ENCODE assay signal across 11 cellular contexts in genomic region chr7:37832194-37832593, GRCh38. TPM values are rescaled to one million over a fixed set of nuclear protein-coding genes. Genes with fewer than 3 reads are reported as not detected.
DNase-seq lines count a peak whose midpoint lies in the region; ATAC-seq and TF ChIP-seq lines count a peak whose summit lies in the region.
"Had no signal": no experiment of that assay in that cellular context is flagged by ENCODE, and none has a peak within 500 bp of the region (broad histone marks: within the 10 kb centered on the region; RNA-seq: fewer than 3 reads in every experiment).

No MANE protein-coding gene starts in this region.

- no peak for TF ChIP-seq POLR2A in prostate gland (IDR thresholded peaks at IDR 0.05)

- H3K36me3 ChIP-seq in prostate gland (no peaks in the 10 kb centered on the region), endodermal cell (ENCODE audit: control insufficient read depth, insufficient read depth, low read length) (no peaks in the 10 kb centered on the region), WERI-Rb-1 (no peaks in the 10 kb centered on the region)

- H3K4me3 Mint-ChIP-seq in endodermal cell: no peak overlapping the region
- H3K4me3 Mint-ChIP-seq: T-helper 1 cell treated with Interleukin-12 subunit alpha and Interleukin-12 subunit beta and Interleukin-4 antibody, amounts not matched to agents 30 μg/mL and 1 μg/mL, for 36 hours had no signal

- DNase-seq in SIG-M5 treated with dmso at 0.1 percent for 504 hours (lab: John Stamatoyannopoulos, UW; ENCODE audit: unreplicated experiment): peak; percentile 17
- no peak for DNase-seq in SIG-M5 (lab: John Stamatoyannopoulos, UW)
- peak; percentile 66 for DNase-seq in NCI-H446 treated with DMSO at 0.1 percent for 48 hours (lab: John Stamatoyannopoulos, UW)
- DNase-seq in fibroblast of mammary gland (ENCODE audit: low read depth): peak; percentile 6
- DNase-seq in prostate gland (ENCODE audit: low spot score): peak; percentile 25
- no peak for DNase-seq in endodermal cell
- no peak for DNase-seq in WERI-Rb-1

- no peaks in the 10 kb centered on the region for H3K27me3 Mint-ChIP-seq in endodermal cell (ENCODE audit: insufficient read depth)

- no peaks in the 10 kb centered on the region for H3K4me1 ChIP-seq in prostate gland (replicated peaks)
- H3K4me1 ChIP-seq in endodermal cell (ENCODE audit: control insufficient read depth, insufficient read depth, low read length): no peaks in the 10 kb centered on the region

- TF ChIP-seq CTCF in fibroblast of mammary gland (conservative IDR thresholded peaks at IDR 0.05; ENCODE audit: control insufficient read depth, insufficient read depth, low read depth, low read length) (no peak), prostate gland (IDR thresholded peaks at IDR 0.05) (peak in 2 of 4 experiments; percentile 23 to 28), endodermal cell (conservative IDR thresholded peaks at IDR 0.05) (no peak), WERI-Rb-1 (IDR thresholded peaks at IDR 0.05; ENCODE audit: low read depth, low read length) (no peak)

- H3K4me1 Mint-ChIP-seq in endodermal cell: peaks cover 3% of the 10 kb centered on the region

- intact Hi-C loops in prostate gland (cut with DNase I): loop anchor here (2.0 kb wide), 1 partner anchor 623 kb away; no protein-coding TSS in a partner anchor

- peak; percentile 82 for ATAC-seq in HG02973 (IDR thresholded peaks at IDR 0.05; ENCODE audit: unreplicated experiment)

- no peaks in the 10 kb centered on the region for H3K36me3 Mint-ChIP-seq in endodermal cell (ENCODE audit: low read depth)

- H3K27me3 ChIP-seq in prostate gland (replicated peaks; ENCODE audit: insufficient read depth) (no peaks in the 10 kb centered on the region), endodermal cell (ENCODE audit: control insufficient read depth, insufficient read depth, low read length, poor library complexity, severe bottlenecking) (no peaks in the 10 kb centered on the region), WERI-Rb-1 (ENCODE audit: insufficient read depth, low read depth, severe bottlenecking) (no peaks in the 10 kb centered on the region)

- H3K9ac ChIP-seq in endodermal cell (ENCODE audit: extremely low read depth, low read length, poor library complexity, severe bottlenecking): no peak overlapping the region

- 20% methylated on average over 4 of the region's 4 CpGs for WGBS in prostate gland
- 95 to 100% methylated on average over 3 to 4 of the region's 4 CpGs for WGBS in endodermal cell (ENCODE audit: insufficient coverage in 1 of 2, insufficient read length in 1 of 2), 2 experiments

- no peak overlapping the region for H3K27ac ChIP-seq in prostate gland
- H3K27ac ChIP-seq in endodermal cell (ENCODE audit: low read depth, low read length): no peak overlapping the region
- H3K27ac ChIP-seq in WERI-Rb-1: no peak overlapping the region

- H3K4me3 ChIP-seq in fibroblast of mammary gland (ENCODE audit: control insufficient read depth, low read depth, low read length) (no peak overlapping the region), prostate gland (no peak overlapping the region), endodermal cell (ENCODE audit: low read length) (no peak overlapping the region), WERI-Rb-1 (ENCODE audit: low read depth, low read length) (no peak overlapping the region)

- no peak overlapping the region for H3K27ac Mint-ChIP-seq in endodermal cell
- H3K27ac Mint-ChIP-seq: T-helper 1 cell treated with Interleukin-12 subunit alpha and Interleukin-12 subunit beta and Interleukin-4 antibody, amounts not matched to agents 30 μg/mL and 1 μg/mL, for 36 hours had no signal

- H3K9me3 Mint-ChIP-seq in endodermal cell: no peaks in the 10 kb centered on the region
- H3K9me3 Mint-ChIP-seq: T-helper 1 cell treated with Interleukin-12 subunit alpha and Interleukin-12 subunit beta and Interleukin-4 antibody, amounts not matched to agents 30 μg/mL and 1 μg/mL, for 36 hours had no signal

- H3K9me3 ChIP-seq in prostate gland (no peaks in the 10 kb centered on the region), endodermal cell (ENCODE audit: control insufficient read depth, low read length) (no peaks in the 10 kb centered on the region), WERI-Rb-1 (ENCODE audit: severe bottlenecking) (no peaks in the 10 kb centered on the region)

RNA-seq across cellular contexts. Expression of gene NME8, which starts 16.2 kb away (rescaled TPM):
- total RNA-seq in prostate gland: under 1 TPM in 1 of 2 donors, not detected in 1; 0.91 TPM
- total RNA-seq in endodermal cell: 1 to 10 TPM; 2.3 to 9.2 TPM
- not detected for polyA plus RNA-seq in endodermal cell (2013, experiment 1 of 2)
- polyA plus RNA-seq in endodermal cell (2013, experiment 2 of 2): not detected
- total RNA-seq: lung microvascular endothelial cell had no signal
- polyA plus RNA-seq: BJ had no signal

Comparison
In these comparisons a context has a peak if more than half of its experiments do, and no peak if none do; other contexts are left out.
1. DNase-seq: peak in SIG-M5 treated with dmso at 0.1 percent for 504 hours (single experiment), NCI-H446 treated with DMSO at 0.1 percent for 48 hours (single experiment), fibroblast of mammary gland (single experiment) and prostate gland (single experiment); none in SIG-M5 (single experiment), endodermal cell (single experiment) and WERI-Rb-1 (single experiment).